15 cellular contexts compared by ENCODE assay signal in the genomic region with DNA sequence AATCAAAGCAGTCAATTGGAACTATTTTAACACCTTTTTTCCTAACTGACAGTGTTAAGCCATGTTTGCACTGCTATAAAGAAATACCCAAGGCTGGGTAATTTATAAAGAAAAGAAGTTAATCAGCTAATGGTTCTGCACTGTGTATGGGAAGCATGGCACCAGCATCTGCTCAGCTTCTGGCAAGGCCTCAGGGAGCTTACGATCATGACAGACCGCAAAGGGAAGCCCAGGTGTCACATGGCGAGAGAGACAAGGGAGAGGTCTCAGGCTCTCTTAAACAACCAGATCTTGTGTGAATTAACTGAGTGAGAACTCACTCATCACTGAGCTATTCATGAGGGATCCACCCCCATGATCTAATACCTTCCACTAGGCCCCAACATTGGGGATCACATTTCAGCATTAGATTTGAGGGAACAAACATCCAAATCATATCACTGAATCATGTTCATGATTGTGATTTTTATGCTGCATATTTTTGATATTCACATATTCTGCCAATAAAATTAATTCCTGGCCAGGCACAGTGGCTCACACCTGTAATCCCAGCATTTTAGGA. TPM values are rescaled to one million over a fixed set of nuclear protein-coding genes. Genes with fewer than 3 reads are reported as not detected.
DNase-seq lines count a peak whose midpoint lies in the region; ATAC-seq and TF ChIP-seq lines count a peak whose summit lies in the region.
"Had no signal": no experiment of that assay in that cellular context is flagged by ENCODE, and none has a peak within 500 bp of the region (broad histone marks: within the 10 kb centered on the region; RNA-seq: fewer than 3 reads in every experiment).

No MANE protein-coding gene starts in this region.

- no peak overlapping the region; the same call in 1 of the 2 replicates for H3K4ac ChIP-seq in IMR-90 (ENCODE audit: low read depth, low read length)

- intact Hi-C loops in IMR-90 (cut with micrococcal nuclease): no loop called here

- H3K27me3 Mint-ChIP-seq in type B pancreatic cell: peaks cover 7% of the 10 kb centered on the region
- H3K27me3 Mint-ChIP-seq: activated naive CD4-positive, alpha-beta T cell treated with anti-CD3 and anti-CD28 coated beads, Interleukin-2, amount 10 ng/mL, durations not matched to agents 7 days and 5 days had no signal

- H4K5ac ChIP-seq in IMR-90 (ENCODE audit: low read depth, low read length): no peak overlapping the region

- peaks cover 6% of the 10 kb centered on the region for H3K4me1 ChIP-seq in IMR-90 (ENCODE audit: control insufficient read depth, insufficient read depth, low read length)

- H3K27ac Mint-ChIP-seq in type B pancreatic cell: peak overlapping the region; percentile 28
- H3K27ac Mint-ChIP-seq: activated naive CD4-positive, alpha-beta T cell treated with anti-CD3 and anti-CD28 coated beads, Interleukin-2, amount 10 ng/mL, durations not matched to agents 7 days and 5 days; H9 had no signal

- peaks cover 5% of the 10 kb centered on the region for H3K9me3 Mint-ChIP-seq in type B pancreatic cell
- H3K9me3 Mint-ChIP-seq: activated naive CD4-positive, alpha-beta T cell treated with anti-CD3 and anti-CD28 coated beads, Interleukin-2, amount 10 ng/mL, durations not matched to agents 7 days and 5 days had no signal

- no peak overlapping the region for H2BK120ac ChIP-seq in IMR-90 (ENCODE audit: low read depth, low read length)

- no peak overlapping the region for H2BK20ac ChIP-seq in IMR-90 (ENCODE audit: low read depth, low read length)

- no peak overlapping the region for H3K56ac ChIP-seq in IMR-90 (ENCODE audit: extremely low read depth, insufficient read depth, low read length)

- POLR2A ChIA-PET in IMR-90 (lab: Charles Lee; ENCODE audit: unreplicated experiment): no interaction called here

- no peak overlapping the region for H2BK5ac ChIP-seq in IMR-90 (ENCODE audit: low read depth, low read length, poor library complexity, severe bottlenecking)

- no peak overlapping the region for H3K9ac ChIP-seq in IMR-90 (ENCODE audit: low read depth, low read length)

- H3K27ac ChIP-seq in IMR-90 (ENCODE audit: insufficient read depth, low read length): no peak overlapping the region

- DNase-seq in IMR-90: peak; percentile 28
- DNase-seq in choroid plexus epithelial cell (ENCODE audit: low read depth): peak; percentile 63
- peak; percentile 46 for DNase-seq in myocyte (ENCODE audit: low read depth)
- no peak for DNase-seq in type B pancreatic cell (ENCODE audit: extremely low spot score, unreplicated experiment)
- DNase-seq in SW 1271 (lab: John Stamatoyannopoulos, UW): no peak
- no peak for DNase-seq in activated CD4-positive, CD25-positive, alpha-beta regulatory T cell treated with anti-CD3 and anti-CD28 coated beads, Interleukin-2, amount 50 U/mL, for 72 hours
- DNase-seq in stimulated activated CD4-positive, alpha-beta T cell treated with anti-CD3 and anti-CD28 coated beads, Interleukin-4, amount 100 ng/mL, for 24 hours: no peak
- DNase-seq: activated naive CD4-positive, alpha-beta T cell treated with anti-CD3 and anti-CD28 coated beads, Interleukin-2, amount 10 ng/mL, durations not matched to agents 7 days and 5 days; H9; heart left ventricle; KG1; NCI-H1417 treated with DMSO at 0.1 percent for 48 hours; NK-92 treated with Interleukin-12 subunit alpha and Interleukin-12 subunit beta, amount 100 ng/mL, for 24 hours; SIG-M5 had no signal

- H3K4me3 ChIP-seq in IMR-90 (ENCODE audit: insufficient read depth, low read depth, low read length): no peak overlapping the region
- H3K4me3 ChIP-seq in choroid plexus epithelial cell (ENCODE audit: low read depth, low read length): no peak overlapping the region
- H3K4me3 ChIP-seq: heart left ventricle had no signal

- TF ChIP-seq RAD21 in IMR-90 (IDR thresholded peaks at IDR 0.05; ENCODE audit: low read length): no peak

- no TSS peak for BruUV-seq in IMR-90 (replicated peaks; lab: Mats Ljungman, UMichigan)

- peaks cover 3% of the 10 kb centered on the region for H3K9me3 ChIP-seq in IMR-90 (ENCODE audit: control insufficient read depth, insufficient read depth, low read length)

- no peak overlapping the region for H3K14ac ChIP-seq in IMR-90 (replicated peaks; ENCODE audit: low read depth, low read length)

- H3K4me1 Mint-ChIP-seq in type B pancreatic cell (ENCODE audit: unreplicated experiment): peaks cover 30% of the 10 kb centered on the region
- H3K4me1 Mint-ChIP-seq: activated naive CD4-positive, alpha-beta T cell treated with anti-CD3 and anti-CD28 coated beads, Interleukin-2, amount 10 ng/mL, durations not matched to agents 7 days and 5 days had no signal

- H3K36me3 Mint-ChIP-seq in type B pancreatic cell: peaks cover 21% of the 10 kb centered on the region
- H3K36me3 Mint-ChIP-seq: activated naive CD4-positive, alpha-beta T cell treated with anti-CD3 and anti-CD28 coated beads, Interleukin-2, amount 10 ng/mL, durations not matched to agents 7 days and 5 days had no signal

- no peak for TF ChIP-seq POLR2A in IMR-90 (IDR thresholded peaks at IDR 0.05; ENCODE audit: low read depth, low read length)

- no CpG with 5 or more reads among the region's 3 CpGs for WGBS in IMR-90 (ENCODE audit: extremely low coverage in 2 of 2, insufficient read length in 1 of 2), 2 experiments

- H3K36me3 ChIP-seq in IMR-90 (ENCODE audit: control insufficient read depth, insufficient read depth, low read length): no peaks in the 10 kb centered on the region
- H3K36me3 ChIP-seq: heart left ventricle had no signal

- H4K8ac ChIP-seq in IMR-90 (ENCODE audit: low read depth in 2 of 2, low read length in 2 of 2): no peak overlapping the region

- H3K4me3 Mint-ChIP-seq in type B pancreatic cell: no peak overlapping the region
- H3K4me3 Mint-ChIP-seq: activated naive CD4-positive, alpha-beta T cell treated with anti-CD3 and anti-CD28 coated beads, Interleukin-2, amount 10 ng/mL, durations not matched to agents 7 days and 5 days; H9 had no signal

- H4K20me1 ChIP-seq in IMR-90 (ENCODE audit: insufficient read depth, low read length): no peaks in the 10 kb centered on the region

- no peak overlapping the region; the same call in 2 of the 3 replicates for H2BK15ac ChIP-seq in IMR-90 (ENCODE audit: low read depth, low read length)

- no peak overlapping the region for H3K4me2 ChIP-seq in IMR-90 (ENCODE audit: low read depth, low read length)

- H2AFZ ChIP-seq in IMR-90 (replicated peaks; ENCODE audit: low read length, poor library complexity): no peak overlapping the region

- ATAC-seq in IMR-90 (ENCODE audit: low read depth): no peak
- ATAC-seq in HG02763 (IDR thresholded peaks at IDR 0.05; ENCODE audit: unreplicated experiment): no peak
- ATAC-seq: heart left ventricle had no signal

- no peak overlapping the region for H4K91ac ChIP-seq in IMR-90 (ENCODE audit: insufficient read depth, low read depth, low read length)

- no peak overlapping the region for H2AK5ac ChIP-seq in IMR-90 (ENCODE audit: low read depth, low read length)

- CTCF ChIA-PET in IMR-90 (lab: Yijun Ruan, JAX): no interaction called here

- in situ Hi-C loops in IMR-90 (cut with MboI; ENCODE audit: low sequenced_read_pairs): no loop called here

- no peak overlapping the region for H3K23ac ChIP-seq in IMR-90 (ENCODE audit: low read depth, low read length)

- dilution Hi-C loops in IMR-90 (cut with HindIII; ENCODE audit: low sequenced_read_pairs, unreplicated experiment): no loop called here

- no peaks in the 10 kb centered on the region for H3K27me3 ChIP-seq in IMR-90 (ENCODE audit: control insufficient read depth, insufficient read depth, low read length)
- H3K27me3 ChIP-seq: heart left ventricle had no signal

- H3K9me1 ChIP-seq in IMR-90 (ENCODE audit: insufficient read depth, low read length): no peaks in the 10 kb centered on the region; the same call in 1 of the 2 replicates

- no peak overlapping the region for H2AK9ac ChIP-seq in IMR-90 (replicated peaks; ENCODE audit: low read depth, low read length, poor library complexity)

- H3K18ac ChIP-seq in IMR-90 (ENCODE audit: low read depth, low read length): no peak overlapping the region; the same call in 1 of the 2 replicates

- H3K79me1 ChIP-seq in IMR-90 (ENCODE audit: low read depth in 1 of 2, low read length in 2 of 2): peaks cover 0 to 6% of the 10 kb centered on the region in 2 experiments; a peak in 2 of 4 replicates

- TF ChIP-seq CTCF in IMR-90 (conservative IDR thresholded peaks at IDR 0.05; ENCODE audit: low read depth, low read length) (no peak), choroid plexus epithelial cell (conservative IDR thresholded peaks at IDR 0.05; ENCODE audit: low read depth, low read length) (no peak), type B pancreatic cell (conservative IDR thresholded peaks at IDR 0.05) (no peak)

TF ChIP-seq in IMR-90, 13 proteins besides CTCF, POLR2A, EP300 and RAD21 (continues in another document):
- TF ChIP-seq CHD1 (IDR thresholded peaks at IDR 0.05; ENCODE audit: low read depth, low read length): no peak
- TF ChIP-seq RCOR1 (IDR thresholded peaks at IDR 0.05; ENCODE audit: insufficient replicate concordance, low read length): no peak
- TF ChIP-seq, protein P1, sequence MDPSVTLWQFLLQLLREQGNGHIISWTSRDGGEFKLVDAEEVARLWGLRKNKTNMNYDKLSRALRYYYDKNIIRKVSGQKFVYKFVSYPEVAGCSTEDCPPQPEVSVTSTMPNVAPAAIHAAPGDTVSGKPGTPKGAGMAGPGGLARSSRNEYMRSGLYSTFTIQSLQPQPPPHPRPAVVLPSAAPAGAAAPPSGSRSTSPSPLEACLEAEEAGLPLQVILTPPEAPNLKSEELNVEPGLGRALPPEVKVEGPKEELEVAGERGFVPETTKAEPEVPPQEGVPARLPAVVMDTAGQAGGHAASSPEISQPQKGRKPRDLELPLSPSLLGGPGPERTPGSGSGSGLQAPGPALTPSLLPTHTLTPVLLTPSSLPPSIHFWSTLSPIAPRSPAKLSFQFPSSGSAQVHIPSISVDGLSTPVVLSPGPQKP (IDR thresholded peaks at IDR 0.05; ENCODE audit: borderline replicate concordance, low read depth, low read length): no peak
- TF ChIP-seq MXI1 (IDR thresholded peaks at IDR 0.05; ENCODE audit: borderline replicate concordance, low read depth, low read length): no peak
- no peak for TF ChIP-seq FOS (IDR thresholded peaks at IDR 0.05; ENCODE audit: low read depth, low read length)
- no peak for TF ChIP-seq BHLHE40 (IDR thresholded peaks at IDR 0.05; ENCODE audit: low read depth, low read length)

RNA-seq across cellular contexts. Expression of a gene that starts 5.8 kb away (rescaled TPM):
- 7.9 and 8.9 TPM in 2 replicates for total RNA-seq in IMR-90 (2012; rRNA removed)
- 4.0 and 4.5 TPM in 2 replicates for polyA plus RNA-seq in IMR-90 (2012; rRNA removed)
- 1.1 and 1.8 TPM in 2 replicates for polyA plus RNA-seq in IMR-90 (2012; cell fraction: cytosol; rRNA removed)
- polyA plus RNA-seq in IMR-90 (2012; cell fraction: nucleus; rRNA removed; ENCODE audit: low replicate concordance): 4.1 and 7.2 TPM in 2 replicates
- 79.9 and 88.8 TPM in 2 replicates for total RNA-seq in myocyte
- polyA plus RNA-seq in myocyte (2012): 46.4 TPM
- total RNA-seq in type B pancreatic cell (ENCODE audit: low replicate concordance): 45.5 and 54.5 TPM in 2 replicates

RNA-seq across cellular contexts. Expression of a gene that starts 56.0 kb away (rescaled TPM):
- under 0.01 and 0.18 TPM in 2 replicates for total RNA-seq in IMR-90 (2012; rRNA removed)
- polyA plus RNA-seq in IMR-90 (2012; rRNA removed): 0.27 and 0.29 TPM in 2 replicates
- 0.15 and 0.24 TPM in 2 replicates for polyA plus RNA-seq in IMR-90 (2012; cell fraction: cytosol; rRNA removed)
- 0.04 and 0.10 TPM in 2 replicates for polyA plus RNA-seq in IMR-90 (2012; cell fraction: nucleus; rRNA removed; ENCODE audit: low replicate concordance)
- total RNA-seq in myocyte: 4.7 and 5.5 TPM in 2 replicates
- polyA plus RNA-seq in myocyte (2012): 8.3 TPM
- total RNA-seq in type B pancreatic cell (ENCODE audit: low replicate concordance): 0.36 and 0.82 TPM in 2 replicates

Comparison
In these comparisons a context has a peak if more than half of its experiments do, and no peak if none do; other contexts are left out.
1. DNase-seq: peak in IMR-90 (single experiment), choroid plexus epithelial cell (single experiment) and myocyte (single experiment); none in type B pancreatic cell (single experiment), SW 1271 (0 of 2), activated CD4-positive, CD25-positive, alpha-beta regulatory T cell treated with anti-CD3 and anti-CD28 coated beads, Interleukin-2, amount 50 U/mL, for 72 hours (single experiment) and stimulated activated CD4-positive, alpha-beta T cell treated with anti-CD3 and anti-CD28 coated beads, Interleukin-4, amount 100 ng/mL, for 24 hours (single experiment).